Comparison of ENCODE assay signal across 9 cellular contexts in genomic region chr20:3797226-3797545, GRCh38. TPM values are rescaled to one million over a fixed set of nuclear protein-coding genes. Genes with fewer than 3 reads are reported as not detected.
DNase-seq lines count a peak whose midpoint lies in the region; ATAC-seq, FAIRE-seq and TF ChIP-seq lines count a peak whose summit lies in the region.
"Had no signal": no experiment of that assay in that cellular context is flagged by ENCODE, and none has a peak within 500 bp of the region (broad histone marks: within the 10 kb centered on the region; RNA-seq: fewer than 3 reads in every experiment).

No MANE protein-coding gene starts in this region.

- H3K9ac ChIP-seq in HUES64 (ENCODE audit: low read depth, low read length), result 0 out of 2 replicates have a peak overlapping the region, but pooled peaks have one; percentile 5
- H3K9ac ChIP-seq in mesendoderm (ENCODE audit: low read length), result peak overlapping the region; percentile 82

- peak overlapping the region; percentile 84 for H3K4me3 ChIP-seq in A549
- peak overlapping the region; percentile 75 for H3K4me3 ChIP-seq in HUES64 (ENCODE audit: low read length)
- H3K4me3 ChIP-seq in mesendoderm (ENCODE audit: low read length), result no peak overlapping the region

- peak overlapping the region; percentile 90 for H3K56ac ChIP-seq in mesendoderm (ENCODE audit: low read length)

- H3K9me3 ChIP-seq in A549 (no peaks in the 10 kb centered on the region), HUES64 (ENCODE audit: insufficient read depth, low read depth, low read length) (no peaks in the 10 kb centered on the region)

- H3K36me3 ChIP-seq in HUES64 (ENCODE audit: insufficient read depth, low read length) (peaks cover 15% of the 10 kb centered on the region), mesendoderm (ENCODE audit: control insufficient read depth, insufficient read depth, low read length) (no peaks in the 10 kb centered on the region)

- POLR2A ChIA-PET in A549 (lab: Yijun Ruan, JAX), result interaction anchor here (2.2 kb wide), 1 partner anchor 14 kb away, joined by 36 read pairs; no protein-coding TSS in a partner anchor

- no peak overlapping the region for H3K23ac ChIP-seq in mesendoderm (ENCODE audit: low read length)

- no peak overlapping the region for H3K4ac ChIP-seq in mesendoderm (ENCODE audit: low read depth, low read length)

- H3K27ac Mint-ChIP-seq in brain, result peak overlapping the region; percentile 79 to 98 (median 91)

- peak overlapping the region; percentile 45 for H2AK5ac ChIP-seq in mesendoderm (ENCODE audit: low read length)

- TF ChIP-seq CTCF in A549 (IDR thresholded peaks at IDR 0.05), result no peak
- TF ChIP-seq CTCF in brain (conservative IDR thresholded peaks at IDR 0.05), result no peak

- no peak overlapping the region for H2BK120ac ChIP-seq in mesendoderm (ENCODE audit: low read depth, low read length)

- H3K4me3 Mint-ChIP-seq in brain, result peak overlapping the region; percentile 85 to 91 (median 87)

- H3K27me3 ChIP-seq in HUES64 (ENCODE audit: insufficient read depth, low read length) (peaks cover 10% of the 10 kb centered on the region; the same call in 1 of the 2 replicates), mesendoderm (ENCODE audit: insufficient read depth, low read length, poor library complexity) (no peaks in the 10 kb centered on the region)

- peak overlapping the region; percentile 98 to 99 for H3K27ac ChIP-seq in A549
- no peak overlapping the region for H3K27ac ChIP-seq in HUES64 (ENCODE audit: low read depth, low read length)
- H3K27ac ChIP-seq in mesendoderm (ENCODE audit: low read depth, low read length), result no peak overlapping the region

- H3K36me3 Mint-ChIP-seq in brain, result peaks cover 22% of the 10 kb centered on the region

- H3K4me1 Mint-ChIP-seq in brain, result peaks cover 51% of the 10 kb centered on the region

- TF ChIP-seq POLR2A in A549 (IDR thresholded peaks at IDR 0.05; ENCODE audit: low read length), result no peak

- H3K4me2 ChIP-seq in A549 (peak overlapping the region; percentile 84), mesendoderm (ENCODE audit: low read length) (peak overlapping the region; percentile 20)

- no peak overlapping the region for H3K18ac ChIP-seq in mesendoderm (ENCODE audit: low read length)

- peaks cover 1% of the 10 kb centered on the region for H3K79me1 ChIP-seq in mesendoderm (ENCODE audit: low read length)

- H2BK5ac ChIP-seq in mesendoderm (ENCODE audit: low read length), result no peak overlapping the region

- no peak overlapping the region for H4K5ac ChIP-seq in mesendoderm (ENCODE audit: low read length)

- H3K27me3 Mint-ChIP-seq in brain, result peaks cover 4% of the 10 kb centered on the region

- CTCF ChIA-PET in A549 (lab: Yijun Ruan, JAX), result interaction anchor here (2.4 to 3.3 kb wide), 2 partner anchors 10 to 58 kb away, joined by 11 to 29 read pairs; partner anchors contain the start of gene CENPB

- H3K79me2 ChIP-seq in mesendoderm (ENCODE audit: control insufficient read depth, insufficient read depth, low read length), result no peaks in the 10 kb centered on the region

- no peak overlapping the region for H2BK15ac ChIP-seq in mesendoderm (replicated peaks; ENCODE audit: low read depth)

- TF ChIP-seq EP300 in A549 (IDR thresholded peaks at IDR 0.05), result no peak

- H4K8ac ChIP-seq in mesendoderm (ENCODE audit: low read depth, low read length), result no peak overlapping the region

- ATAC-seq in A549 (no peak), HG03432 (IDR thresholded peaks at IDR 0.05; ENCODE audit: unreplicated experiment) (no peak), GM18502 (IDR thresholded peaks at IDR 0.05; ENCODE audit: poor library complexity, unreplicated experiment) (no peak)

- DNase-seq in A549 (ENCODE audit: low read depth in 1 of 2, low spot score in 1 of 2) (no peak), mesendoderm (no peak), foreskin melanocyte (no peak), DMS153 treated with DMSO at 0.1 percent for 48 hours (lab: John Stamatoyannopoulos, UW; ENCODE audit: unreplicated experiment) (no peak)
- DNase-seq: stimulated activated CD4-positive, alpha-beta T cell treated with anti-CD3 and anti-CD28 coated beads, Interleukin-1b, Interleukin-23, amount 100 ng/mL, for 48 hours had no signal

- peaks cover 0 to 4% (median 0%) of the 10 kb centered on the region in 5 experiments for H3K9me3 Mint-ChIP-seq in brain

- 18% methylated on average over 5 of the region's 5 CpGs for WGBS in A549 (ENCODE audit: missing lambda C conversion rate)
- WGBS in HUES64, result 71% methylated on average over 5 of the region's 5 CpGs
- WGBS in mesendoderm (ENCODE audit: extremely low coverage, insufficient coverage, low lambda C conversion rate), result no CpG with 5 or more reads among the region's 5 CpGs

- H3K4me1 ChIP-seq in A549 (peaks cover 49% of the 10 kb centered on the region), HUES64 (ENCODE audit: insufficient read depth, low read length) (peaks cover 38% of the 10 kb centered on the region), mesendoderm (ENCODE audit: control insufficient read depth, low read depth, low read length) (peaks cover 13% of the 10 kb centered on the region)

- no peak for TF ChIP-seq RAD21 in A549 (conservative IDR thresholded peaks at IDR 0.05 in 1 of 2, IDR thresholded peaks at IDR 0.05 in 1 of 2)

- FAIRE-seq in A549 (lab: Jason Lieb, UNC), result no peak

TF ChIP-seq in A549, 52 proteins besides CTCF, POLR2A, EP300 and RAD21:
- TF ChIP-seq CBX2 (IDR thresholded peaks at IDR 0.05; ENCODE audit: borderline replicate concordance, low read depth) (no peak), HOXB13 (CRISPR knock-in tag; IDR thresholded peaks at IDR 0.05; ENCODE audit: low read depth) (no peak), HEYL (CRISPR knock-in tag; IDR thresholded peaks at IDR 0.05) (no peak), RARB (CRISPR knock-in tag; IDR thresholded peaks at IDR 0.05) (0 out of 2 replicates have a peak, but pooled peaks have one; percentile 31), POLR2AphosphoS2 (conservative IDR thresholded peaks at IDR 0.05; ENCODE audit: low read length) (no peak; the same call in 1 of the 2 replicates), FOSL2 (IDR thresholded peaks at IDR 0.05) (no peak), FOSL2 (CRISPR knock-in tag; IDR thresholded peaks at IDR 0.05) (0 out of 2 replicates have a peak, but pooled peaks have one; percentile 8)

RNA-seq across cellular contexts. Expression of gene CDC25B, which starts 1.1 kb away (rescaled TPM):
- polyA plus RNA-seq in A549 (2011; rRNA removed) (133 and 136 TPM in 2 replicates), A549 (2017; fragmentation: RNase III; extraction: RNeasy Plus Mini Kit Qiagen cat#74134 plus additional on column Dnase treatment) (129 to 150 TPM (median 140 TPM) in 3 replicates), brain (ENCODE audit: insufficient read depth, low read depth, low replicate concordance) (139 TPM)
- 173 and 193 TPM in 2 replicates for polyA plus RNA-seq in A549 (2012; cell fraction: cytosol; rRNA removed)
- polyA plus RNA-seq in A549 (2012; cell fraction: nucleus; rRNA removed), result 307 and 346 TPM in 2 replicates
- 101 and 126 TPM in 2 replicates for polyA minus RNA-seq in A549 (2011; rRNA and poly(A)+ RNA removed)
- 18.9 TPM for polyA plus RNA-seq in HUES64 (2013, experiment 1 of 2)
- polyA plus RNA-seq in HUES64 (2013, experiment 2 of 2), result 22.4 TPM
- polyA plus RNA-seq in mesendoderm (2013, experiment 1 of 2), result 7.9 TPM
- polyA plus RNA-seq in mesendoderm (2013, experiment 2 of 2), result 8.4 TPM

RNA-seq across cellular contexts. Expression of gene CENPB, which starts 10.6 kb away (rescaled TPM):
- polyA plus RNA-seq in A549 (2011; rRNA removed) (35.9 and 42.6 TPM in 2 replicates), A549 (2017; fragmentation: RNase III; extraction: RNeasy Plus Mini Kit Qiagen cat#74134 plus additional on column Dnase treatment) (93.1 to 107 TPM (median 106 TPM) in 3 replicates), brain (ENCODE audit: insufficient read depth, low read depth, low replicate concordance) (122 TPM)
- polyA plus RNA-seq in A549 (2012; cell fraction: cytosol; rRNA removed), result 57.6 and 77.1 TPM in 2 replicates
- 55.5 and 78.2 TPM in 2 replicates for polyA plus RNA-seq in A549 (2012; cell fraction: nucleus; rRNA removed)
- 49.1 and 52.8 TPM in 2 replicates for polyA minus RNA-seq in A549 (2011; rRNA and poly(A)+ RNA removed)
- 43.4 TPM for polyA plus RNA-seq in HUES64 (2013, experiment 1 of 2)
- polyA plus RNA-seq in HUES64 (2013, experiment 2 of 2), result 42.6 TPM
- polyA plus RNA-seq in mesendoderm (2013, experiment 1 of 2), result 22.3 TPM
- polyA plus RNA-seq in mesendoderm (2013, experiment 2 of 2), result 21.5 TPM

RNA-seq across cellular contexts. Expression of gene SPEF1, which starts 15.9 kb away (rescaled TPM):
- 0.41 and 0.46 TPM in 2 replicates for polyA plus RNA-seq in A549 (2011; rRNA removed)
- 1.1 and 1.2 TPM in 2 replicates for polyA plus RNA-seq in A549 (2012; cell fraction: cytosol; rRNA removed)
- polyA plus RNA-seq in A549 (2012; cell fraction: nucleus; rRNA removed), result 4.2 and 4.5 TPM in 2 replicates
- polyA plus RNA-seq in A549 (2017; fragmentation: RNase III; extraction: RNeasy Plus Mini Kit Qiagen cat#74134 plus additional on column Dnase treatment), result 0.89 to 1.4 TPM (median 1.3 TPM) in 3 replicates
- 0.15 and 0.21 TPM in 2 replicates for polyA minus RNA-seq in A549 (2011; rRNA and poly(A)+ RNA removed)
- 0.45 TPM for polyA plus RNA-seq in HUES64 (2013, experiment 1 of 2)
- polyA plus RNA-seq in HUES64 (2013, experiment 2 of 2), result 0.38 TPM
- polyA plus RNA-seq in brain (ENCODE audit: insufficient read depth, low read depth, low replicate concordance), result 1.0 TPM
- 0.10 TPM for polyA plus RNA-seq in mesendoderm (2013, experiment 1 of 2)
- 0.21 TPM for polyA plus RNA-seq in mesendoderm (2013, experiment 2 of 2)

RNA-seq across cellular contexts. Expression of gene AP5S1, which starts 23.2 kb away (rescaled TPM):
- polyA plus RNA-seq in A549 (2011; rRNA removed), result 10.2 and 11.8 TPM in 2 replicates
- 15.6 and 19.0 TPM in 2 replicates for polyA plus RNA-seq in A549 (2012; cell fraction: cytosol; rRNA removed)
- polyA plus RNA-seq in A549 (2012; cell fraction: nucleus; rRNA removed), result 15.2 and 20.0 TPM in 2 replicates
- 17.7 to 20.6 TPM (median 19.9 TPM) in 3 replicates for polyA plus RNA-seq in A549 (2017; fragmentation: RNase III; extraction: RNeasy Plus Mini Kit Qiagen cat#74134 plus additional on column Dnase treatment)
- polyA minus RNA-seq in A549 (2011; rRNA and poly(A)+ RNA removed), result 21.2 and 27.1 TPM in 2 replicates
- 3.4 TPM for polyA plus RNA-seq in HUES64 (2013, experiment 1 of 2)
- 3.0 TPM for polyA plus RNA-seq in HUES64 (2013, experiment 2 of 2)
- 15.1 TPM for polyA plus RNA-seq in brain (ENCODE audit: insufficient read depth, low read depth, low replicate concordance)
- polyA plus RNA-seq in mesendoderm (2013, experiment 1 of 2), result 3.3 TPM
- 3.2 TPM for polyA plus RNA-seq in mesendoderm (2013, experiment 2 of 2)

RNA-seq across cellular contexts. Expression of gene ADISSP, which starts 29.6 kb away (rescaled TPM):
- polyA plus RNA-seq in A549 (2011; rRNA removed) (43.9 and 44.0 TPM in 2 replicates), A549 (2017; fragmentation: RNase III; extraction: RNeasy Plus Mini Kit Qiagen cat#74134 plus additional on column Dnase treatment) (93.2 to 104 TPM (median 95.2 TPM) in 3 replicates), brain (ENCODE audit: insufficient read depth, low read depth, low replicate concordance) (54.2 TPM)
- polyA plus RNA-seq in A549 (2012; cell fraction: cytosol; rRNA removed), result 162 and 207 TPM in 2 replicates
- 139 and 182 TPM in 2 replicates for polyA plus RNA-seq in A549 (2012; cell fraction: nucleus; rRNA removed)
- 49.7 and 55.6 TPM in 2 replicates for polyA minus RNA-seq in A549 (2011; rRNA and poly(A)+ RNA removed)
- 78.0 TPM for polyA plus RNA-seq in HUES64 (2013, experiment 1 of 2)
- polyA plus RNA-seq in HUES64 (2013, experiment 2 of 2), result 81.8 TPM
- polyA plus RNA-seq in mesendoderm (2013, experiment 1 of 2), result 73.8 TPM
- 74.7 TPM for polyA plus RNA-seq in mesendoderm (2013, experiment 2 of 2)

Comparison
In these comparisons a context has a peak if more than half of its experiments do, and no peak if none do; other contexts are left out.
1. H3K27ac ChIP-seq: peak in A549 (2 of 2); none in HUES64 (single experiment) and mesendoderm (single experiment).